ENCODE assay signal across 13 cellular contexts in genomic region chr12:64779349-64779974, GRCh38. TPM values are rescaled to one million over a fixed set of nuclear protein-coding genes. Genes with fewer than 3 reads are reported as not detected.
DNase-seq lines count a peak whose midpoint lies in the region; ATAC-seq and TF ChIP-seq lines count a peak whose summit lies in the region.
"Had no signal": no experiment of that assay in that cellular context is flagged by ENCODE, and none has a peak within 500 bp of the region (broad histone marks: within the 10 kb centered on the region; RNA-seq: fewer than 3 reads in every experiment).

No MANE protein-coding gene starts in this region.

- H3K27me3 ChIP-seq in duodenal mucosa (ENCODE audit: control insufficient read depth in 1 of 2, insufficient read depth in 2 of 2, low read length in 2 of 2), result peaks cover 3 to 8% of the 10 kb centered on the region in 2 donors
- H3K27me3 ChIP-seq in testis, result no peaks in the 10 kb centered on the region
- H3K27me3 ChIP-seq: upper lobe of left lung had no signal

- POLR2A ChIA-PET in activated CD4-positive, alpha-beta T cell treated with anti-CD3 and anti-CD28 coated beads, Interleukin-2, amount 10 ng/mL, durations not matched to agents 7 days and 5 days (lab: Charles Lee), result no interaction called here

- no peak for TF ChIP-seq POLR2A in testis (IDR thresholded peaks at IDR 0.05)

- H3K36me3 ChIP-seq in duodenal mucosa (ENCODE audit: control insufficient read depth in 1 of 2, insufficient read depth in 2 of 2, low read length in 2 of 2) (no peaks in the 10 kb centered on the region), testis (ENCODE audit: low read depth, missing control alignments) (no peaks in the 10 kb centered on the region)
- H3K36me3 ChIP-seq: esophagus squamous epithelium, upper lobe of left lung had no signal

- H3K27ac Mint-ChIP-seq in activated CD4-positive, alpha-beta T cell treated with anti-CD3 and anti-CD28 coated beads, Interleukin-2, amount 10 ng/mL, durations not matched to agents 7 days and 5 days, result no peak overlapping the region
- no peak overlapping the region for H3K27ac Mint-ChIP-seq in neural crest cell (ENCODE audit: unreplicated experiment)

- ATAC-seq in HG02870 (IDR thresholded peaks at IDR 0.05; ENCODE audit: unreplicated experiment), result no peak

- H3K36me3 Mint-ChIP-seq in activated CD4-positive, alpha-beta T cell treated with anti-CD3 and anti-CD28 coated beads, Interleukin-2, amount 10 ng/mL, durations not matched to agents 7 days and 5 days (ENCODE audit: low read depth), result peaks cover 7% of the 10 kb centered on the region
- peaks cover 10% of the 10 kb centered on the region for H3K36me3 Mint-ChIP-seq in neural crest cell (ENCODE audit: low read depth)

- H3K27me3 Mint-ChIP-seq in activated CD4-positive, alpha-beta T cell treated with anti-CD3 and anti-CD28 coated beads, Interleukin-2, amount 10 ng/mL, durations not matched to agents 7 days and 5 days, result peaks cover 84% of the 10 kb centered on the region
- H3K27me3 Mint-ChIP-seq in neural crest cell (ENCODE audit: low read depth), result peaks cover 92% of the 10 kb centered on the region

- CTCF ChIA-PET in activated CD4-positive, alpha-beta T cell treated with anti-CD3 and anti-CD28 coated beads, Interleukin-2, amount 10 ng/mL, durations not matched to agents 7 days and 5 days (lab: Charles Lee), result interaction anchor here (0.8 kb wide), 1 partner anchor 19 kb away, joined by 3 read pairs; no protein-coding TSS in a partner anchor

- H3K4me3 ChIP-seq in duodenal mucosa (ENCODE audit: low read depth in 1 of 2, low read length in 2 of 2) (peak overlapping the region; percentile 36 to 83), testis (no peak overlapping the region)

- H3K27ac ChIP-seq in duodenal mucosa (ENCODE audit: low read depth, low read length) (peak overlapping the region; percentile 55), testis (no peak overlapping the region)

- peaks cover 11% of the 10 kb centered on the region for H3K9me3 Mint-ChIP-seq in activated CD4-positive, alpha-beta T cell treated with anti-CD3 and anti-CD28 coated beads, Interleukin-2, amount 10 ng/mL, durations not matched to agents 7 days and 5 days
- peaks cover 8% of the 10 kb centered on the region for H3K9me3 Mint-ChIP-seq in neural crest cell

- intact Hi-C loops in testis (cut with DNase I; ENCODE audit: low total_unique reads), result no loop called here

- H3K9ac ChIP-seq in duodenal mucosa (ENCODE audit: low read depth in 1 of 2, low read length in 2 of 2), result peak overlapping the region; percentile 21 to 75

- DNase-seq in activated CD4-positive, alpha-beta T cell treated with anti-CD3 and anti-CD28 coated beads, Interleukin-2, amount 10 ng/mL, durations not matched to agents 7 days and 5 days, result no peak
- no peak for DNase-seq in activated CD4-positive, alpha-beta T cell treated with anti-CD3 and anti-CD28 coated beads, Interleukin-2, amount 50 U/mL, for 4 hours
- peak; percentile 47 to 73 for DNase-seq in NCI-H524 (lab: John Stamatoyannopoulos, UW)
- no peak for DNase-seq in neural crest cell (ENCODE audit: low read depth, low spot score)
- no peak for DNase-seq in testis
- DNase-seq in GDM1 (lab: John Stamatoyannopoulos, UW), result no peak
- DNase-seq: activated CD4-positive, alpha-beta T cell treated with anti-CD3 and anti-CD28 coated beads for 1 hour; esophagus squamous epithelium; Karpas-422; NCI-H1694 treated with DMSO at 0.1 percent for 48 hours had no signal

- H3K9me3 ChIP-seq in duodenal mucosa (ENCODE audit: control insufficient read depth in 1 of 2, low read length in 2 of 2) (peaks cover 3 to 10% of the 10 kb centered on the region in 2 donors), testis (no peaks in the 10 kb centered on the region)

- no peak for TF ChIP-seq CTCF in neural crest cell (conservative IDR thresholded peaks at IDR 0.05)
- TF ChIP-seq CTCF in testis (IDR thresholded peaks at IDR 0.05), result no peak

- H3K4me1 ChIP-seq in duodenal mucosa (ENCODE audit: control insufficient read depth in 1 of 2, insufficient read depth in 2 of 2, low read length in 2 of 2), result peaks cover 6 to 14% of the 10 kb centered on the region in 2 donors
- H3K4me1 ChIP-seq in testis, result no peaks in the 10 kb centered on the region

- H3K4me3 Mint-ChIP-seq in activated CD4-positive, alpha-beta T cell treated with anti-CD3 and anti-CD28 coated beads, Interleukin-2, amount 10 ng/mL, durations not matched to agents 7 days and 5 days, result peak overlapping the region; percentile 56
- H3K4me3 Mint-ChIP-seq in neural crest cell, result peak overlapping the region; percentile 73

- H3K4me1 Mint-ChIP-seq in activated CD4-positive, alpha-beta T cell treated with anti-CD3 and anti-CD28 coated beads, Interleukin-2, amount 10 ng/mL, durations not matched to agents 7 days and 5 days, result peaks cover 15% of the 10 kb centered on the region
- H3K4me1 Mint-ChIP-seq in neural crest cell, result peaks cover 13% of the 10 kb centered on the region

- WGBS in testis, 2 donors, result 47 to 51% methylated on average over 10 of the region's 10 CpGs

RNA-seq across cellular contexts. Expression of gene GNS, which starts 20.3 kb away (rescaled TPM):
- 10 to 100 TPM; 25.3 to 31.3 TPM for total RNA-seq in activated CD4-positive, alpha-beta T cell treated with anti-CD3 and anti-CD28 coated beads, Interleukin-2, amount 10 ng/mL, durations not matched to agents 7 days and 5 days
- total RNA-seq in neural crest cell (47.0 and 48.2 TPM in 2 replicates), testis (10 to 100 TPM; 52.4 to 87.9 TPM)
- 84.2 TPM for polyA plus RNA-seq in testis (ENCODE audit: insufficient read depth, low read depth, low replicate concordance)

RNA-seq across cellular contexts. Expression of gene TBC1D30, which starts 45.0 kb away (rescaled TPM):
- under 1 TPM; 0.19 to 0.20 TPM for total RNA-seq in activated CD4-positive, alpha-beta T cell treated with anti-CD3 and anti-CD28 coated beads, Interleukin-2, amount 10 ng/mL, durations not matched to agents 7 days and 5 days
- total RNA-seq in neural crest cell (2.0 and 2.6 TPM in 2 replicates), testis (1 to 10 TPM; 8.3 to 8.7 TPM)
- polyA plus RNA-seq in testis (ENCODE audit: insufficient read depth, low read depth, low replicate concordance), result 7.0 TPM

Comparison
In these comparisons a context has a peak if more than half of its experiments do, and no peak if none do; other contexts are left out.
1. DNase-seq: peak in NCI-H524 (2 of 2); none in activated CD4-positive, alpha-beta T cell treated with anti-CD3 and anti-CD28 coated beads, Interleukin-2, amount 10 ng/mL, durations not matched to agents 7 days and 5 days (single experiment), activated CD4-positive, alpha-beta T cell treated with anti-CD3 and anti-CD28 coated beads, Interleukin-2, amount 50 U/mL, for 4 hours (0 of 2), neural crest cell (single experiment), testis (single experiment) and GDM1 (single experiment).
2. H3K4me3 ChIP-seq: peak in duodenal mucosa (2 of 2); none in testis (0 of 2).